1 cellular context compared by ENCODE assay signal in the genomic region with DNA sequence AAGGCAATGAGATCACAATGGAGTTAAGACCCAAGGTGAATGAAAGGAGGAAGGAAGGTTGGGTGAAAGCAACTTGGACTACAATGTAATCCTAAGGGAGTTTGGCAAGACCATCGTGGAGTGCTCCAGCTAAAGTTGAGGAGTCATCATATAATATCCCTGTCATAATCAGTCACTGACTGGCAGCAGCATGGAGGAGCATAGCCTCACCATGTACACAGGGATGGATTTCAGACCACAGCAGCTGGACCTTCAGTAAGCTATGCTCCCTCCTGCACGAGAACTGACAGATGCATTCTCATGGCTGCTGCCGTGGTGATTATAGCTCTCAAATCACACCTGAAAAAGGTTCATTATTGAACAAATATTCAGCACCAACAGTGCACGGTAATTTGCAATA.
TF ChIP-seq lines count a peak whose summit lies in the region.

No MANE protein-coding gene starts in this region.

TF ChIP-seq in HepG2, 621 proteins besides CTCF, POLR2A, EP300 and RAD21 (continued from another document):
- TF ChIP-seq KDM5A (IDR thresholded peaks at IDR 0.05; ENCODE audit: borderline replicate concordance, low read length) (no peak), ZNF562 (CRISPR knock-in tag; IDR thresholded peaks at IDR 0.05; ENCODE audit: borderline replicate concordance) (no peak), ZNF570 (CRISPR knock-in tag; IDR thresholded peaks at IDR 0.05; ENCODE audit: borderline replicate concordance) (no peak), TCF7 (IDR thresholded peaks at IDR 0.05; ENCODE audit: low read depth) (no peak), GLI4 (CRISPR knock-in tag; IDR thresholded peaks at IDR 0.05; ENCODE audit: borderline replicate concordance) (no peak), ZKSCAN5 (CRISPR knock-in tag; IDR thresholded peaks at IDR 0.05) (no peak), ARID2 (CRISPR knock-in tag; IDR thresholded peaks at IDR 0.05; ENCODE audit: borderline replicate concordance) (no peak), ZNF431 (CRISPR knock-in tag; IDR thresholded peaks at IDR 0.05; ENCODE audit: borderline replicate concordance, low read depth) (no peak), SMARCE1 (IDR thresholded peaks at IDR 0.05; ENCODE audit: borderline replicate concordance) (no peak), ISL2 (CRISPR knock-in tag; IDR thresholded peaks at IDR 0.05) (no peak), ZNF230 (CRISPR knock-in tag; IDR thresholded peaks at IDR 0.05) (no peak), DMAP1 (CRISPR knock-in tag; IDR thresholded peaks at IDR 0.05) (no peak), HCFC1 (IDR thresholded peaks at IDR 0.05; ENCODE audit: low read depth, low read length) (no peak), ZBTB8A (CRISPR knock-in tag; IDR thresholded peaks at IDR 0.05; ENCODE audit: borderline replicate concordance, low read depth) (no peak)
- TF ChIP-seq, protein P1, sequence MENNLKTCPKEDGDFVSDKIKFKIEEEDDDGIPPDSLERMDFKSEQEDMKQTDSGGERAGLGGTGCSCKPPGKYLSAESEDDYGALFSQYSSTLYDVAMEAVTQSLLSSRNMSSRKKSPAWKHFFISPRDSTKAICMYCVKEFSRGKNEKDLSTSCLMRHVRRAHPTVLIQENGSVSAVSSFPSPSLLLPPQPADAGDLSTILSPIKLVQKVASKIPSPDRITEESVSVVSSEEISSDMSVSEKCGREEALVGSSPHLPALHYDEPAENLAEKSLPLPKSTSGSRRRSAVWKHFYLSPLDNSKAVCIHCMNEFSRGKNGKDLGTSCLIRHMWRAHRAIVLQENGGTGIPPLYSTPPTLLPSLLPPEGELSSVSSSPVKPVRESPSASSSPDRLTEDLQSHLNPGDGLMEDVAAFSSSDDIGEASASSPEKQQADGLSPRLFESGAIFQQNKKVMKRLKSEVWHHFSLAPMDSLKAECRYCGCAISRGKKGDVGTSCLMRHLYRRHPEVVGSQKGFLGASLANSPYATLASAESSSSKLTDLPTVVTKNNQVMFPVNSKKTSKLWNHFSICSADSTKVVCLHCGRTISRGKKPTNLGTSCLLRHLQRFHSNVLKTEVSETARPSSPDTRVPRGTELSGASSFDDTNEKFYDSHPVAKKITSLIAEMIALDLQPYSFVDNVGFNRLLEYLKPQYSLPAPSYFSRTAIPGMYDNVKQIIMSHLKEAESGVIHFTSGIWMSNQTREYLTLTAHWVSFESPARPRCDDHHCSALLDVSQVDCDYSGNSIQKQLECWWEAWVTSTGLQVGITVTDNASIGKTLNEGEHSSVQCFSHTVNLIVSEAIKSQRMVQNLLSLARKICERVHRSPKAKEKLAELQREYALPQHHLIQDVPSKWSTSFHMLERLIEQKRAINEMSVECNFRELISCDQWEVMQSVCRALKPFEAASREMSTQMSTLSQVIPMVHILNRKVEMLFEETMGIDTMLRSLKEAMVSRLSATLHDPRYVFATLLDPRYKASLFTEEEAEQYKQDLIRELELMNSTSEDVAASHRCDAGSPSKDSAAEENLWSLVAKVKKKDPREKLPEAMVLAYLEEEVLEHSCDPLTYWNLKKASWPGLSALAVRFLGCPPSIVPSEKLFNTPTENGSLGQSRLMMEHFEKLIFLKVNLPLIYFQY (CRISPR knock-in tag; IDR thresholded peaks at IDR 0.05; ENCODE audit: borderline replicate concordance): no peak
